ENCODE assay signal across 27 cellular contexts in the genomic region with DNA sequence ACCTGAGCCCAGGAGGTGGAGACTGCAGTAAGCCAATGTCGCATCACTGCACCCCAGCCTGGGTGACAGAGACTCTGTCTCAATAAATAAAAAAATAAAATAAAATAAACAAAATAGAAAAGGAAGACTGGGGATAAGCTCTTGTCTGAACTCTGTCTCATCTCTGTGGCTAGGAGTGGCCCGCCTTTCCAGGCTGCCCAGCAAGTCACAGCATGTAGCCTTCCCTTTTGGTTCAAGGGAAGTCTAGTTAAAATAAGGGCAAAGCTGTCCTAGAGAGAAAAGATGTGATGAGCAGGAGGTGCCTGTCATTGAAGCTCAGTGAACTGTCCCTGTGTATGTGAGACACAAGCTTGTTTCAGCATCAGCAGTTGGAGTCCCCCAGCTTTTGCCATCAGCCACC. TPM values are rescaled to one million over a fixed set of nuclear protein-coding genes. Genes with fewer than 3 reads are reported as not detected.
"Had no signal": no experiment of that assay in that cellular context is flagged by ENCODE, and none has a peak within 500 bp of the region (broad histone marks: within the 10 kb centered on the region; RNA-seq: fewer than 3 reads in every experiment).

No MANE protein-coding gene starts in this region.

- H3K9me3 ChIP-seq: esophagus squamous epithelium, heart left ventricle, testis had no signal

- H3K4me1 Mint-ChIP-seq: activated CD4-positive, alpha-beta T cell treated with anti-CD3 and anti-CD28 coated beads for 36 hours had no signal

- H3K4me3 Mint-ChIP-seq: activated B cell treated with CpG ODN at 0.5 μM for 24 hours; activated CD4-positive, alpha-beta T cell treated with anti-CD3 and anti-CD28 coated beads for 36 hours; activated T-cell treated with anti-CD3 and anti-CD28 coated beads, Interleukin-2, amount 50 U/mL, for 4 hours; mesothelial cell of epicardium; natural killer cell; T-helper 1 cell treated with Interleukin-12 subunit alpha and Interleukin-12 subunit beta and Interleukin-4 antibody, amounts not matched to agents 30 μg/mL and 1 μg/mL, for 36 hours; type B pancreatic cell had no signal

- DNase-seq: activated B cell treated with CpG ODN at 0.5 μM for 24 hours; activated CD4-positive, alpha-beta T cell treated with anti-CD3 and anti-CD28 coated beads for 36 hours; activated CD4-positive, alpha-beta T cell treated with anti-CD3 and anti-CD28 coated beads, Interleukin-2, amount 50 U/mL, for 4 hours; activated CD8-positive, alpha-beta memory T cell treated with anti-CD3 and anti-CD28 coated beads for 24 hours; activated CD8-positive, alpha-beta memory T cell treated with anti-CD3 and anti-CD28 coated beads, Interleukin-2, amount 50 U/mL, for 4 hours; activated naive CD4-positive, alpha-beta T cell; activated T-cell treated with anti-CD3 and anti-CD28 coated beads, Interleukin-2, amount 50 U/mL, for 4 hours; central memory CD4-positive, alpha-beta T cell; effector memory CD4-positive, alpha-beta T cell; esophagus squamous epithelium; natural killer cell; stimulated activated CD4-positive, alpha-beta T cell treated with anti-CD3 and anti-CD28 coated beads, Interleukin-4, amount 100 ng/mL, for 1 hour; stimulated activated naive CD4-positive, alpha-beta T cell; T1000; testis had no signal

- H3K27ac Mint-ChIP-seq: activated B cell treated with CpG ODN at 0.5 μM for 24 hours; activated CD4-positive, alpha-beta T cell treated with anti-CD3 and anti-CD28 coated beads for 36 hours; activated T-helper 2 cell treated with anti-CD3 and anti-CD28 coated beads, Interferon-gamma antibody, Interleukin-2, Interleukin-4, amounts not matched to agents 10 μg/mL and 5 μg/mL and 100 μg/mL, durations not matched to agents 14 hours and 24 hours and 36 hours; mesothelial cell of epicardium; natural killer cell; T-helper 1 cell treated with Interleukin-12 subunit alpha and Interleukin-12 subunit beta and Interleukin-4 antibody, amounts not matched to agents 30 μg/mL and 1 μg/mL, for 36 hours; type B pancreatic cell had no signal

- H3K4me3 ChIP-seq: esophagus squamous epithelium, heart left ventricle, testis had no signal

- ATAC-seq: activated CD4-positive, alpha-beta T cell treated with anti-CD3 and anti-CD28 coated beads for 36 hours; activated T-cell treated with anti-CD3 and anti-CD28 coated beads, Interleukin-2, amount 50 U/mL, for 4 hours; heart left ventricle; left lobe of liver; natural killer cell had no signal

- H3K36me3 ChIP-seq: esophagus squamous epithelium, heart left ventricle had no signal

- H3K9me3 Mint-ChIP-seq: activated B cell treated with CpG ODN at 0.5 μM for 24 hours; activated T-cell treated with anti-CD3 and anti-CD28 coated beads, Interleukin-2, amount 50 U/mL, for 4 hours; activated T-helper 2 cell treated with anti-CD3 and anti-CD28 coated beads, Interferon-gamma antibody, Interleukin-2, Interleukin-4, amounts not matched to agents 10 μg/mL and 5 μg/mL and 100 μg/mL, durations not matched to agents 14 hours and 24 hours and 36 hours; mesothelial cell of epicardium; natural killer cell; T-helper 1 cell treated with Interleukin-12 subunit alpha and Interleukin-12 subunit beta and Interleukin-4 antibody, amounts not matched to agents 30 μg/mL and 1 μg/mL, for 36 hours; type B pancreatic cell had no signal

- H3K27ac ChIP-seq: esophagus squamous epithelium, testis had no signal

- H3K36me3 Mint-ChIP-seq: mesothelial cell of epicardium, natural killer cell, type B pancreatic cell had no signal

- FAIRE-seq: colon, endothelial cell of umbilical vein, islet of Langerhans had no signal

- H3K27me3 ChIP-seq: testis had no signal

RNA-seq across cellular contexts. Expression of a gene that starts 2.7 kb away (rescaled TPM):
- total RNA-seq: activated B cell treated with CpG ODN at 0.5 μM for 24 hours; activated CD4-positive, alpha-beta T cell treated with anti-CD3 and anti-CD28 coated beads for 36 hours; activated T-cell treated with anti-CD3 and anti-CD28 coated beads, Interleukin-2, amount 50 U/mL, for 4 hours; dermis microvascular lymphatic vessel endothelial cell; esophagus squamous epithelium; lung microvascular endothelial cell; mesothelial cell of epicardium; natural killer cell; progenitor cell of endocrine pancreas had no signal

RNA-seq across cellular contexts. Expression of a gene that starts 50.1 kb away (rescaled TPM):
- total RNA-seq: activated B cell treated with CpG ODN at 0.5 μM for 24 hours; activated T-cell treated with anti-CD3 and anti-CD28 coated beads, Interleukin-2, amount 50 U/mL, for 4 hours; natural killer cell had no signal
